8 cellular contexts compared by ENCODE assay signal in the genomic region with DNA sequence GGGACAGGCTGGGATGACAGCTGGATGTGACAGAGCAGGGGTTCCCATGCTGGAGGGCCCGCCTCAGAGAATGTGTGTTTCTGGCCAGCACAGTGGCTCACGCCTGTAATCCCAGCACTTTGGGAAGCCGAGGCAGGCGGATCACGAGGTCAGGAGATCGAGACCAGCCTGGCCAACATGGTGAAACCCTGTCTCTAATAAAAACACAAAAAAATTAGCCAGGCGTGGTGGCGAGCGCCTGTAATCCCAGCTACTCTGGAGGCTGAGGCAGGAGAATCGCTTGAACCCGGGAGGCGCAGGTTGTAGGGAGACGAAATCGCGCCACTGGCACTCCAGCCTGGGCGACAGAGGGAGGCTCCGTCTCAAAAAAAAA.
A peak's percentile ranks its signal among the peaks of the same experiment; 100 is the strongest.
DNase-seq lines count a peak whose midpoint lies in the region; ATAC-seq and TF ChIP-seq lines count a peak whose summit lies in the region.
"Not testable (repeated sequence)": the region's sequence is repeated elsewhere in the genome, so short reads cannot be mapped to it uniquely, and the experiment has no call there.

No MANE protein-coding gene starts in this region.

- not testable (repeated sequence) for H3K9me3 ChIP-seq in CD4-positive, alpha-beta memory T cell (ENCODE audit: control insufficient read depth in 1 of 2, low read length in 2 of 2); KOPT-K1 (ENCODE audit: insufficient read depth, low read length, poor library complexity, severe bottlenecking); WERI-Rb-1 (ENCODE audit: severe bottlenecking); adrenal gland (replicated peaks in 1 of 3); neuronal stem cell (replicated peaks in 1 of 2; ENCODE audit: control insufficient read depth in 2 of 2, insufficient read depth in 1 of 2, low read depth in 1 of 2, low read length in 2 of 2); suprapubic skin

- TF ChIP-seq EP300 in suprapubic skin (IDR thresholded peaks at IDR 0.05): not testable (repeated sequence)

- H3K4me1 Mint-ChIP-seq in CD4-positive, alpha-beta memory T cell: peaks cover 12 to 44% (median 28%) of the 10 kb centered on the region in 4 donors

- not testable (repeated sequence) for H3K4me3 ChIP-seq in CD4-positive, alpha-beta memory T cell (ENCODE audit: low read length in 2 of 2)
- H3K4me3 ChIP-seq in WERI-Rb-1 (ENCODE audit: low read depth, low read length) (peak overlapping the region; percentile 31), adrenal gland (peak overlapping the region in 2 of 4 donors; percentile 22 to 100), neuronal stem cell (ENCODE audit: low read length in 2 of 2) (peak overlapping the region in 1 of 2 donors; percentile 42), suprapubic skin (peak overlapping the region; percentile 78)

- H4K8ac ChIP-seq in neuronal stem cell (ENCODE audit: low read depth, low read length): not testable (repeated sequence)

- CTCF ChIA-PET in CD4-positive, alpha-beta memory T cell (lab: Charles Lee; ENCODE audit: partially characterized antibody): interaction anchor here (0.7 to 0.9 kb wide), 4 partner anchors 16 to 1175 kb away, joined by 3 read pairs; no protein-coding TSS in a partner anchor

- intact Hi-C loops in CD4-positive, alpha-beta memory T cell (cut with micrococcal nuclease): loop anchor here (2.0 to 5.0 kb wide), 3 partner anchors 30 to 91 kb away; a partner anchor contains a TSS
- intact Hi-C loops in adrenal gland (cut with DNase I); left colon (cut with DNase I, micrococcal nuclease): not testable (repeated sequence)

- peaks cover 16% of the 10 kb centered on the region for H3K4me1 ChIP-seq in CD4-positive, alpha-beta memory T cell (ENCODE audit: insufficient read depth, low read length)
- H3K4me1 ChIP-seq in adrenal gland (replicated peaks in 1 of 2) (peaks cover 5 to 16% of the 10 kb centered on the region in 2 donors), suprapubic skin (peaks cover 15% of the 10 kb centered on the region)
- H3K4me1 ChIP-seq in neuronal stem cell (ENCODE audit: control insufficient read depth in 2 of 2, insufficient read depth in 1 of 2, low read depth in 1 of 2, low read length in 2 of 2): not testable (repeated sequence)

- not testable (repeated sequence) for TF ChIP-seq CTCF in WERI-Rb-1 (IDR thresholded peaks at IDR 0.05; ENCODE audit: low read depth, low read length); adrenal gland (IDR thresholded peaks at IDR 0.05); suprapubic skin (IDR thresholded peaks at IDR 0.05)

- not testable (repeated sequence) for H3K36me3 ChIP-seq in CD4-positive, alpha-beta memory T cell (ENCODE audit: insufficient read depth, low read length); WERI-Rb-1; adrenal gland (replicated peaks in 1 of 2); suprapubic skin
- H3K36me3 ChIP-seq in KOPT-K1 (ENCODE audit: insufficient read depth, low read length) (peaks cover 19% of the 10 kb centered on the region), neuronal stem cell (replicated peaks in 1 of 2; ENCODE audit: control insufficient read depth in 2 of 2, insufficient read depth in 2 of 2, low read length in 2 of 2) (peaks cover 0 to 20% of the 10 kb centered on the region in 2 donors)

- POLR2A ChIA-PET in CD4-positive, alpha-beta memory T cell (lab: Charles Lee; ENCODE audit: partially characterized antibody): interaction anchor here (1.5 to 2.3 kb wide), 2 partner anchors 93 to 757 kb away, joined by 3 to 16 read pairs; a partner anchor contains a TSS

- peak overlapping the region in 6 of 7 donors; percentile 52 to 96 (median 90) for H3K27ac Mint-ChIP-seq in CD4-positive, alpha-beta memory T cell

- H3K4ac ChIP-seq in neuronal stem cell (ENCODE audit: low read length): not testable (repeated sequence)

- H2BK5ac ChIP-seq in neuronal stem cell (ENCODE audit: low read length): not testable (repeated sequence)

- H3K4me3 Mint-ChIP-seq in CD4-positive, alpha-beta memory T cell: peak overlapping the region; percentile 60 to 98 (median 94)

- not testable (repeated sequence) for H3K23ac ChIP-seq in neuronal stem cell (ENCODE audit: low read depth, low read length, poor library complexity)

- H3K27ac ChIP-seq in CD4-positive, alpha-beta memory T cell (ENCODE audit: low read depth, low read length); suprapubic skin: not testable (repeated sequence)
- H3K27ac ChIP-seq in KOPT-K1 (ENCODE audit: low read depth, low read length, poor library complexity, severe bottlenecking): peak overlapping the region; percentile 74
- H3K27ac ChIP-seq in WERI-Rb-1: peak overlapping the region; percentile 78
- peak overlapping the region in 4 of 5 donors; percentile 44 to 66 (median 60) for H3K27ac ChIP-seq in adrenal gland
- peak overlapping the region; percentile 56 for H3K27ac ChIP-seq in epithelial cell of prostate
- H3K27ac ChIP-seq in neuronal stem cell (replicated peaks; ENCODE audit: low read length): peak overlapping the region; percentile 81

- H3K36me3 Mint-ChIP-seq in CD4-positive, alpha-beta memory T cell: peaks cover 7 to 12% of the 10 kb centered on the region in 2 donors

- peaks cover 11% of the 10 kb centered on the region for H3K79me1 ChIP-seq in neuronal stem cell (ENCODE audit: low read depth, low read length)

- not testable (repeated sequence) for H4K91ac ChIP-seq in neuronal stem cell (ENCODE audit: low read depth, low read length, poor library complexity)

- not testable (repeated sequence) for H3K18ac ChIP-seq in neuronal stem cell (ENCODE audit: low read length)

- not testable (repeated sequence) for H3K27me3 ChIP-seq in CD4-positive, alpha-beta memory T cell (ENCODE audit: insufficient read depth, low read length); WERI-Rb-1 (ENCODE audit: insufficient read depth, low read depth, severe bottlenecking); adrenal gland; neuronal stem cell (ENCODE audit: control insufficient read depth in 3 of 3, insufficient read depth in 3 of 3, low read depth in 1 of 3, low read length in 3 of 3); suprapubic skin

- H2BK15ac ChIP-seq in neuronal stem cell (ENCODE audit: low read length): not testable (repeated sequence)

- H2BK120ac ChIP-seq in neuronal stem cell (ENCODE audit: low read depth, low read length): not testable (repeated sequence)

- H3K9me3 Mint-ChIP-seq in CD4-positive, alpha-beta memory T cell: not testable (repeated sequence)

- peak overlapping the region; percentile 81 for H2AK5ac ChIP-seq in neuronal stem cell (ENCODE audit: low read depth, low read length)

- not testable (repeated sequence) for H3K4me2 ChIP-seq in neuronal stem cell (ENCODE audit: insufficient read depth, low read length, poor library complexity, severe bottlenecking)

- H2BK12ac ChIP-seq in neuronal stem cell (ENCODE audit: low read length): not testable (repeated sequence)

- peak overlapping the region; percentile 73 for H2AFZ ChIP-seq in neuronal stem cell (ENCODE audit: low read length)

- H3K27me3 Mint-ChIP-seq in CD4-positive, alpha-beta memory T cell: not testable (repeated sequence)

- 30 to 33% (median 31%) methylated on average over 16 to 17 of the region's 17 CpGs for WGBS in adrenal gland, 4 donors
- WGBS in neuronal stem cell (ENCODE audit: extremely low coverage in 2 of 2, insufficient read length in 2 of 2, insufficient replicate concordance in 1 of 2), 2 donors: no CpG with 5 or more reads among the region's 17 CpGs
- WGBS in suprapubic skin: 38% methylated on average over 17 of the region's 17 CpGs

- not testable (repeated sequence) for H3K9ac ChIP-seq in neuronal stem cell (ENCODE audit: low read depth, low read length, poor library complexity)

- not testable (repeated sequence) for H3K14ac ChIP-seq in neuronal stem cell (ENCODE audit: low read length)

- not testable (repeated sequence) for TF ChIP-seq POLR2A in adrenal gland (IDR thresholded peaks at IDR 0.05); suprapubic skin (IDR thresholded peaks at IDR 0.05)

- DNase-seq in CD4-positive, alpha-beta memory T cell; epithelial cell of prostate (ENCODE audit: low read depth, low spot score); left colon; neuronal stem cell (ENCODE audit: low spot score): not testable (repeated sequence)
- peak; percentile 13 for DNase-seq in WERI-Rb-1
- peak in 2 of 7 donors; percentile 22 to 52 for DNase-seq in adrenal gland
- DNase-seq in suprapubic skin (ENCODE audit: low spot score in 2 of 2): peak in 1 of 2 donors; percentile 40

- ATAC-seq in left colon: peak; percentile 0
